ENCODE assay signal across 11 cellular contexts in the genomic region with DNA sequence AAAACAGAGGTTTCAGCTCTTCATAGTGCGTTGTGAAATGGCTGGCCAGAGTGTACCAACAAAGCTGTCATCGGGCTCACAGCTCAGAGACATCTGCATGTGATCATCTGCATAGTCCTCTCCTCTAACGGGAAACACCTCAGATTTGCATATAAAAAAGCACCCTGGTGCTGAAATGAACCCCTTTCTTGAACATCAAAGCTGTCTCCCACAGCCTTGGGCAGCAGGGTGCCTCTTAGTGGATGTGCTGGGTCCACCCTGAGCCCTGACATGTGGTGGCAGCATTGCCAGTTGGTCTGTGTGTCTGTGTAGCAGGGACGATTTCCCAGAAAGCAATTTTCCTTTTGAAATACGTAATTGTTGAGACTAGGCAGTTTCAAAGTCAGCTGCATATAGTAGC. TPM values are rescaled to one million over a fixed set of nuclear protein-coding genes. Genes with fewer than 3 reads are reported as not detected.
DNase-seq lines count a peak whose midpoint lies in the region; ATAC-seq, FAIRE-seq and TF ChIP-seq lines count a peak whose summit lies in the region.
"Had no signal": no experiment of that assay in that cellular context is flagged by ENCODE, and none has a peak within 500 bp of the region (broad histone marks: within the 10 kb centered on the region; RNA-seq: fewer than 3 reads in every experiment).

No MANE protein-coding gene starts in this region.

- H3K4me2 ChIP-seq in GM23338 = peak overlapping the region; percentile 53; the same call in 1 of the 2 replicates

- H4K20me1 ChIP-seq in GM23338 (replicated peaks; ENCODE audit: insufficient read depth) = no peaks in the 10 kb centered on the region; the same call in 1 of the 2 replicates

- H3K79me2 ChIP-seq in GM23338 (replicated peaks; ENCODE audit: insufficient read depth) = no peaks in the 10 kb centered on the region

- H2AFZ ChIP-seq in GM23338 = no peak overlapping the region

- H3K27ac Mint-ChIP-seq in GM23338 (no peak overlapping the region), T-helper 17 cell (peak overlapping the region; percentile 29)

- peak in 1 of 2 experiments; percentile 26; a peak in 1 of 4 replicates for TF ChIP-seq CTCF in GM23338 (conservative IDR thresholded peaks at IDR 0.05; ENCODE audit: low read depth in 2 of 2)
- TF ChIP-seq CTCF in mucosa of descending colon (IDR thresholded peaks at IDR 0.05) = no peak
- no peak for TF ChIP-seq CTCF in BE2C (IDR thresholded peaks at IDR 0.05; ENCODE audit: low read depth, low read length)

- ATAC-seq in GM23338 (peak; percentile 78), T-helper 17 cell (peak; percentile 78), mucosa of descending colon (peak; percentile 46)
- ATAC-seq: right lobe of liver had no signal

- H3K27me3 Mint-ChIP-seq in GM23338 (ENCODE audit: insufficient read depth, low read depth, poor library complexity) (peaks cover 11% of the 10 kb centered on the region), T-helper 17 cell (no peaks in the 10 kb centered on the region)

- intact Hi-C loops in mucosa of descending colon (cut with DNase I, micrococcal nuclease) = no loop called here

- H3K36me3 ChIP-seq in GM23338 (ENCODE audit: insufficient read depth) (no peaks in the 10 kb centered on the region; the same call in 1 of the 2 replicates), mucosa of descending colon (ENCODE audit: low read depth) (peaks cover 2% of the 10 kb centered on the region), BE2C (no peaks in the 10 kb centered on the region)

- FAIRE-seq in GM12892 (lab: Jason Lieb, UNC) = peak; percentile 67

- H3K9me2 ChIP-seq in GM23338 (ENCODE audit: insufficient read depth) = no peaks in the 10 kb centered on the region

- H3K4me1 ChIP-seq in GM23338 (ENCODE audit: insufficient read depth) = peaks cover 14% of the 10 kb centered on the region; the same call in 1 of the 2 replicates
- no peaks in the 10 kb centered on the region for H3K4me1 ChIP-seq in mucosa of descending colon (ENCODE audit: low read depth)
- H3K4me1 ChIP-seq in BE2C = peaks cover 2% of the 10 kb centered on the region; the same call in 1 of the 2 replicates
- H3K4me1 ChIP-seq: right lobe of liver had no signal

- H3K36me3 Mint-ChIP-seq in GM23338 (ENCODE audit: low read depth) (peaks cover 21% of the 10 kb centered on the region), T-helper 17 cell (ENCODE audit: low read depth) (peaks cover 19% of the 10 kb centered on the region)

- no peak overlapping the region for H3K27ac ChIP-seq in GM23338 (ENCODE audit: low read depth)
- H3K27ac ChIP-seq: right lobe of liver had no signal

- H3K4me3 Mint-ChIP-seq in GM23338 = no peak overlapping the region
- no peak overlapping the region for H3K4me3 Mint-ChIP-seq in T-helper 17 cell

- DNase-seq in GM12892 (ENCODE audit: insufficient read length) (no peak), GM23338 (ENCODE audit: low spot score) (no peak), T-helper 17 cell (no peak), mucosa of descending colon (no peak), BE2C (no peak), GM19240 (ENCODE audit: insufficient read length, low spot score) (no peak), NCI-H446 (lab: John Stamatoyannopoulos, UW) (no peak), occipital lobe (lab: John Stamatoyannopoulos, UW) (no peak)
- DNase-seq: activated CD4-positive, CD25-positive, alpha-beta regulatory T cell; NCI-H345; right lobe of liver had no signal

- TF ChIP-seq POLR2A in GM12892 (IDR thresholded peaks at IDR 0.05; ENCODE audit: low read depth, low read length) = 0 out of 2 replicates have a peak, but pooled peaks have one; percentile 12

- no peaks in the 10 kb centered on the region for H3K27me3 ChIP-seq in GM23338 (ENCODE audit: insufficient read depth)
- no peaks in the 10 kb centered on the region for H3K27me3 ChIP-seq in BE2C
- H3K27me3 ChIP-seq: right lobe of liver had no signal

- H3K9me3 Mint-ChIP-seq in GM23338 = no peaks in the 10 kb centered on the region

- H3K4me3 ChIP-seq in GM23338 = no peak overlapping the region
- H3K4me3 ChIP-seq in mucosa of descending colon = no peak overlapping the region
- no peak overlapping the region for H3K4me3 ChIP-seq in BE2C (ENCODE audit: low read depth, low read length)
- H3K4me3 ChIP-seq: right lobe of liver had no signal

- H3K9me3 ChIP-seq in T-helper 17 cell (ENCODE audit: control insufficient read depth, low read length, poor library complexity, severe bottlenecking) (no peaks in the 10 kb centered on the region), mucosa of descending colon (no peaks in the 10 kb centered on the region), BE2C (no peaks in the 10 kb centered on the region)
- H3K9me3 ChIP-seq: right lobe of liver had no signal

- no peaks in the 10 kb centered on the region for H3F3A ChIP-seq in GM23338 (replicated peaks; ENCODE audit: low read depth)

- H3K4me1 Mint-ChIP-seq in GM23338 = peaks cover 26% of the 10 kb centered on the region
- H3K4me1 Mint-ChIP-seq in T-helper 17 cell = peaks cover 10% of the 10 kb centered on the region

TF ChIP-seq in GM23338, 12 proteins besides CTCF, POLR2A, EP300 and RAD21:
- no peak; the same call in 1 of the 2 replicates for TF ChIP-seq NANOG (IDR thresholded peaks at IDR 0.05; ENCODE audit: borderline replicate concordance)
- TF ChIP-seq ZNF462 (CRISPR knock-in tag; IDR thresholded peaks at IDR 0.05) = no peak
- TF ChIP-seq EZH2phosphoT487 (IDR thresholded peaks at IDR 0.05; ENCODE audit: unreplicated experiment) = no peak
- no peak for TF ChIP-seq ZNF114 (CRISPR knock-in tag; IDR thresholded peaks at IDR 0.05)
- TF ChIP-seq ZNF331 (CRISPR knock-in tag; IDR thresholded peaks at IDR 0.05; ENCODE audit: low read depth) = no peak

RNA-seq across cellular contexts. Expression of gene PAPLN, which starts 14.3 kb away (rescaled TPM):
- 9.8 TPM for polyA plus RNA-seq in GM12892 (2012; ENCODE audit: missing spikeins)
- 11.3 and 13.2 TPM in 2 replicates for total RNA-seq in GM23338 (2014; rRNA removed; shearing (Covaris generic))
- 2.4 and 2.8 TPM in 2 replicates for polyA plus RNA-seq in GM23338 (2016; fragmentation: Nextera tagmentation; extraction: Ambion mirVana)
- total RNA-seq in T-helper 17 cell (not detected), mucosa of descending colon (10 to 100 TPM in 1 of 3 donors, 1 to 10 TPM in 2; 4.9 to 22.5 (median 5.6) TPM), occipital lobe (1.6 TPM)
- polyA plus RNA-seq in BE2C (2012; ENCODE audit: insufficient read depth, insufficient read length, low read depth) = 2.9 TPM
